16 cellular contexts compared by ENCODE assay signal in genomic region chr6:84653027-84653551, GRCh38.
A peak's percentile ranks its signal among the peaks of the same experiment; 100 is the strongest.
DNase-seq lines count a peak whose midpoint lies in the region; ATAC-seq and TF ChIP-seq lines count a peak whose summit lies in the region.
"Had no signal": no experiment of that assay in that cellular context is flagged by ENCODE, and none has a peak within 500 bp of the region (broad histone marks: within the 10 kb centered on the region; RNA-seq: fewer than 3 reads in every experiment).

No MANE protein-coding gene starts in this region.

- POLR2A ChIA-PET in HEK293 (lab: Yijun Ruan, JAX): no interaction called here

- intact Hi-C loops in spleen (cut with DNase I; ENCODE audit: low total_unique reads): no loop called here

- WGBS in mesodermal cell (ENCODE audit: insufficient coverage in 2 of 2), 2 experiments: 94 to 100% methylated on average over 1 to 2 of the region's 3 CpGs
- 72 to 79% (median 75%) methylated on average over 3 of the region's 3 CpGs for WGBS in spleen, 5 donors

- H3K9me3 ChIP-seq in HEK293 (ENCODE audit: control insufficient read depth, insufficient read depth, low read depth, low read length) (no peaks in the 10 kb centered on the region), mesodermal cell (ENCODE audit: control insufficient read depth, low read length) (no peaks in the 10 kb centered on the region), spleen (no peaks in the 10 kb centered on the region)
- H3K9me3 ChIP-seq: BLaER1 treated with 17β-estradiol and CSF1 and Interleukin-3, amounts not matched to agents 10 nM and 100 nM; SJCRH30 had no signal

- H3K27me3 ChIP-seq in spleen (replicated peaks in 1 of 7): no peaks in the 10 kb centered on the region
- H3K27me3 ChIP-seq: BLaER1 treated with 17β-estradiol and CSF1 and Interleukin-3, amounts not matched to agents 10 nM and 100 nM; SJCRH30 had no signal

- H3K36me3 ChIP-seq in HEK293 (ENCODE audit: control insufficient read depth in 2 of 2, insufficient read depth in 1 of 2, low read length in 2 of 2) (no peaks in the 10 kb centered on the region), mesodermal cell (ENCODE audit: control insufficient read depth, insufficient read depth, low read length) (no peaks in the 10 kb centered on the region), spleen (no peaks in the 10 kb centered on the region)
- H3K36me3 ChIP-seq: BLaER1 treated with 17β-estradiol and CSF1 and Interleukin-3, amounts not matched to agents 10 nM and 100 nM; SJCRH30 had no signal

- DNase-seq in occipital lobe (lab: John Stamatoyannopoulos, UW): no peak
- DNase-seq in spleen: no peak
- DNase-seq in iPS-NIHi11 (ENCODE audit: low spot score): no peak
- DNase-seq: CD8-positive, alpha-beta T cell; Karpas-422; NCI-H1436; NCI-H1930; NCI-H345; NCI-H524 treated with DMSO at 0.1 percent for 48 hours had no signal

- H3K4me1 ChIP-seq in HEK293 (ENCODE audit: control insufficient read depth, insufficient read depth, low read length): no peaks in the 10 kb centered on the region
- H3K4me1 ChIP-seq in mesodermal cell (ENCODE audit: control insufficient read depth, insufficient read depth, low read length, poor library complexity, severe bottlenecking): peaks cover 20% of the 10 kb centered on the region
- no peaks in the 10 kb centered on the region for H3K4me1 ChIP-seq in spleen
- H3K4me1 ChIP-seq: BLaER1 treated with 17β-estradiol and CSF1 and Interleukin-3, amounts not matched to agents 10 nM and 100 nM had no signal

- ATAC-seq in SK-N-SH treated with all-trans-retinoic acid at 6 μM for 48 hours (peak; percentile 44), GM21526 (IDR thresholded peaks at IDR 0.05; ENCODE audit: low FRiP score, unreplicated experiment) (no peak)
- ATAC-seq: CD8-positive, alpha-beta T cell had no signal

- H3K27ac ChIP-seq in HEK293 (ENCODE audit: extremely low read depth, low read depth, low read length): no peak overlapping the region
- H3K27ac ChIP-seq in mesodermal cell (ENCODE audit: low read depth, low read length, severe bottlenecking): peak overlapping the region; percentile 81
- H3K27ac ChIP-seq in spleen: no peak overlapping the region
- H3K27ac ChIP-seq: BLaER1 treated with 17β-estradiol and CSF1 and Interleukin-3, amounts not matched to agents 10 nM and 100 nM; HL-60; SJCRH30 had no signal

- TF ChIP-seq POLR2A in spleen (IDR thresholded peaks at IDR 0.05): no peak

- TF ChIP-seq CTCF in HEK293 (tag by site-specific recombination; IDR thresholded peaks at IDR 0.05) (no peak), spleen (IDR thresholded peaks at IDR 0.05 in 8 of 11, conservative IDR thresholded peaks at IDR 0.05 in 3 of 11) (no peak)

- H3K4me3 ChIP-seq in HEK293 (ENCODE audit: low read depth, low read length) (no peak overlapping the region), mesodermal cell (ENCODE audit: extremely low read depth, insufficient read depth, low read length, poor library complexity, severe bottlenecking) (no peak overlapping the region), spleen (no peak overlapping the region)
- H3K4me3 ChIP-seq: BLaER1 treated with 17β-estradiol and CSF1 and Interleukin-3, amounts not matched to agents 10 nM and 100 nM; SJCRH30 had no signal

- CTCF ChIA-PET in HEK293 (lab: Yijun Ruan, JAX): interaction anchor here (0.6 to 2.4 kb wide), 2 partner anchors 16 to 231 kb away, joined by 3 to 9 read pairs; no protein-coding TSS in a partner anchor

TF ChIP-seq in HEK293, 187 proteins besides CTCF, POLR2A, EP300 and RAD21 (continues in another document):
- TF ChIP-seq SP7 (tag by site-specific recombination; IDR thresholded peaks at IDR 0.05): no peak
- no peak for TF ChIP-seq ZBTB6 (tag by site-specific recombination; IDR thresholded peaks at IDR 0.05)
- no peak for TF ChIP-seq ZNF341 (tag by site-specific recombination; IDR thresholded peaks at IDR 0.05; ENCODE audit: low read depth)
- TF ChIP-seq SCRT2 (tag by site-specific recombination; IDR thresholded peaks at IDR 0.05): peak; percentile 91
- no peak for TF ChIP-seq ZNF133 (tag by site-specific recombination; IDR thresholded peaks at IDR 0.05)
- TF ChIP-seq PRDM1 (tag by site-specific recombination; IDR thresholded peaks at IDR 0.05): peak; percentile 51; the same call in 1 of the 2 replicates
- TF ChIP-seq ZNF768 (tag by site-specific recombination; IDR thresholded peaks at IDR 0.05): no peak
- TF ChIP-seq ZSCAN5A (tag by site-specific recombination; IDR thresholded peaks at IDR 0.05): no peak
- no peak for TF ChIP-seq ZNF510 (tag by site-specific recombination; IDR thresholded peaks at IDR 0.05; ENCODE audit: insufficient replicate concordance)

TF ChIP-seq in SK-N-SH treated with all-trans-retinoic acid at 6 μM for 48 hours, 23 proteins besides CTCF, POLR2A, EP300 and RAD21:
- TF ChIP-seq ESRRG (CRISPR knock-in tag; IDR thresholded peaks at IDR 0.05) (no peak), ZNF8 (CRISPR knock-in tag; IDR thresholded peaks at IDR 0.05) (no peak), TCF4 (CRISPR knock-in tag; IDR thresholded peaks at IDR 0.05; ENCODE audit: borderline replicate concordance) (no peak), PPARA (CRISPR knock-in tag; IDR thresholded peaks at IDR 0.05; ENCODE audit: borderline replicate concordance) (no peak), CREB5 (CRISPR knock-in tag; IDR thresholded peaks at IDR 0.05; ENCODE audit: low read depth) (no peak), SNAI2 (CRISPR knock-in tag; IDR thresholded peaks at IDR 0.05) (no peak), GLIS3 (CRISPR knock-in tag; IDR thresholded peaks at IDR 0.05) (no peak), ARNTL (CRISPR knock-in tag; IDR thresholded peaks at IDR 0.05; ENCODE audit: borderline replicate concordance, low read depth) (no peak), PATZ1 (CRISPR knock-in tag; IDR thresholded peaks at IDR 0.05; ENCODE audit: borderline replicate concordance) (no peak), CSDC2 (CRISPR knock-in tag; IDR thresholded peaks at IDR 0.05) (no peak), RARB (CRISPR knock-in tag; IDR thresholded peaks at IDR 0.05) (no peak), ISL1 (CRISPR knock-in tag; IDR thresholded peaks at IDR 0.05) (no peak), OSR1 (CRISPR knock-in tag; IDR thresholded peaks at IDR 0.05) (no peak), ZC3H10 (CRISPR knock-in tag; IDR thresholded peaks at IDR 0.05) (no peak), ZFP30 (CRISPR knock-in tag; IDR thresholded peaks at IDR 0.05) (no peak), ZFP3 (CRISPR knock-in tag; IDR thresholded peaks at IDR 0.05) (no peak)
